26 cellular contexts compared by ENCODE assay signal in genomic region chr5:33807771-33808170, GRCh38.
DNase-seq lines count a peak whose midpoint lies in the region; ATAC-seq and TF ChIP-seq lines count a peak whose summit lies in the region.
"Had no signal": no experiment of that assay in that cellular context is flagged by ENCODE, and none has a peak within 500 bp of the region (broad histone marks: within the 10 kb centered on the region; RNA-seq: fewer than 3 reads in every experiment).

No MANE protein-coding gene starts in this region.

- H3K4me1 Mint-ChIP-seq in MCF 10A (ENCODE audit: insufficient read depth, unreplicated experiment): no peaks in the 10 kb centered on the region
- H3K4me1 Mint-ChIP-seq: CD4-positive, CD25-positive, alpha-beta regulatory T cell had no signal

- H3K79me2 ChIP-seq in mammary epithelial cell (ENCODE audit: insufficient read depth, low read length) (no peaks in the 10 kb centered on the region), smooth muscle cell (ENCODE audit: low read depth) (peaks cover 5% of the 10 kb centered on the region)

- no peak for ATAC-seq in HG02763 (IDR thresholded peaks at IDR 0.05; ENCODE audit: unreplicated experiment)
- ATAC-seq: activated CD4-positive, alpha-beta T cell treated with anti-CD3 and anti-CD28 coated beads for 36 hours; GM12878; sciatic nerve had no signal

- H3K4me2 ChIP-seq in mammary epithelial cell (ENCODE audit: insufficient read depth, low read depth, low read length): no peak overlapping the region
- peak overlapping the region; percentile 70 for H3K4me2 ChIP-seq in smooth muscle cell

- peak overlapping the region; percentile 0 for H2AFZ ChIP-seq in mammary epithelial cell (ENCODE audit: low read depth, low read length)
- H2AFZ ChIP-seq in smooth muscle cell (ENCODE audit: low read depth): no peak overlapping the region

- H3K9ac ChIP-seq in mammary epithelial cell (ENCODE audit: insufficient read depth, low read length) (no peak overlapping the region), smooth muscle cell (ENCODE audit: low read depth) (peak overlapping the region; percentile 57)

- in situ Hi-C loops in mammary epithelial cell (cut with MboI; ENCODE audit: low sequenced_read_pairs in 2 of 2): no loop called here

- dilution Hi-C loops in mammary epithelial cell (cut with HindIII; ENCODE audit: low sequenced_read_pairs): no loop called here

- CTCF ChIA-PET in mammary epithelial cell (lab: Charles Lee; ENCODE audit: low non-redundant PET) (no interaction called here), MCF 10A (lab: Yijun Ruan, JAX) (no interaction called here)

- H3K4me1 ChIP-seq in mammary epithelial cell (ENCODE audit: insufficient read depth, low read length) (peaks cover 21% of the 10 kb centered on the region), SJSA1 (replicated peaks) (peaks cover 23% of the 10 kb centered on the region), smooth muscle cell (ENCODE audit: low read depth) (peaks cover 20% of the 10 kb centered on the region)
- H3K4me1 ChIP-seq: testis had no signal

- DNase-seq in mammary epithelial cell (no peak), MCF 10A (ENCODE audit: unreplicated experiment) (no peak), SJSA1 (ENCODE audit: low read depth in 1 of 2, low spot score in 2 of 2) (no peak), fibroblast of villous mesenchyme (ENCODE audit: low read depth) (peak; percentile 17), smooth muscle cell (lab: John Stamatoyannopoulos, UW; ENCODE audit: unreplicated experiment) (no peak), NCI-H2107 treated with DMSO at 0.1 percent for 48 hours (lab: John Stamatoyannopoulos, UW; ENCODE audit: unreplicated experiment) (no peak), UCSD-AML1 (lab: John Stamatoyannopoulos, UW; ENCODE audit: unreplicated experiment) (no peak)
- DNase-seq: activated CD4-positive, alpha-beta T cell treated with anti-CD3 and anti-CD28 coated beads for 36 hours; activated gamma-delta T cell; activated naive CD8-positive, alpha-beta T cell treated with anti-CD3 and anti-CD28 coated beads, Interleukin-2, amount 10 ng/mL, durations not matched to agents 7 days and 5 days; CD4-positive, CD25-positive, alpha-beta regulatory T cell; heart left ventricle; Karpas-422; NCI-H1048; NCI-H187 treated with DMSO at 0.1 percent for 48 hours; NCI-H526 treated with DMSO at 0.1 percent for 48 hours; stimulated activated CD4-positive, alpha-beta T cell treated with anti-CD3 and anti-CD28 coated beads, Interleukin-15, amount 100 ng/mL, for 24 hours; stimulated activated naive CD4-positive, alpha-beta T cell treated with Interleukin-2 at 50 U/mL for 16 hours; testis had no signal

- BruUV-seq in mammary epithelial cell (replicated peaks; lab: Mats Ljungman, UMichigan): no TSS peak
- no TSS peak for BruUV-seq in MCF 10A (replicated peaks; lab: Mats Ljungman, UMichigan)

- H3K27ac ChIP-seq in mammary epithelial cell (ENCODE audit: insufficient read depth, low read depth, low read length): peak overlapping the region; percentile 53
- H3K27ac ChIP-seq in SJSA1: peak overlapping the region; percentile 49; the same call in 1 of the 2 replicates
- H3K27ac ChIP-seq in smooth muscle cell (ENCODE audit: low read depth): peak overlapping the region; percentile 88
- H3K27ac ChIP-seq: 22Rv1, HL-60, RWPE1, testis had no signal

- peaks cover 6% of the 10 kb centered on the region for H3F3A ChIP-seq in smooth muscle cell (ENCODE audit: low read depth)

- no peak overlapping the region for H3K4me3 Mint-ChIP-seq in MCF 10A (ENCODE audit: unreplicated experiment)
- H3K4me3 Mint-ChIP-seq: activated CD4-positive, alpha-beta T cell treated with anti-CD3 and anti-CD28 coated beads for 36 hours; activated naive CD8-positive, alpha-beta T cell treated with anti-CD3 and anti-CD28 coated beads, Interleukin-2, amount 10 ng/mL, durations not matched to agents 7 days and 5 days; CD4-positive, CD25-positive, alpha-beta regulatory T cell had no signal

- WGBS in mammary epithelial cell (ENCODE audit: low coverage, missing lambda C conversion rate): 60% methylated on average over 7 of the region's 9 CpGs
- 52% methylated on average over 9 of the region's 9 CpGs for WGBS in smooth muscle cell (ENCODE audit: low lambda C conversion rate)

- TF ChIP-seq CTCF in mammary epithelial cell (conservative IDR thresholded peaks at IDR 0.05 in 1 of 2, IDR thresholded peaks at IDR 0.05 in 1 of 2; ENCODE audit: extremely low read depth in 1 of 2, insufficient read depth in 1 of 2, low read depth in 1 of 2, low read length in 2 of 2) (no peak), MCF 10A (IDR thresholded peaks at IDR 0.05; ENCODE audit: unreplicated experiment) (no peak), fibroblast of villous mesenchyme (IDR thresholded peaks at IDR 0.05; ENCODE audit: insufficient read depth, low read depth, low read length) (no peak), smooth muscle cell (IDR thresholded peaks at IDR 0.05; ENCODE audit: borderline replicate concordance, insufficient read depth, poor library complexity, severe bottlenecking) (no peak)

- no peak overlapping the region for H3K27ac Mint-ChIP-seq in MCF 10A (ENCODE audit: low read depth, unreplicated experiment)
- H3K27ac Mint-ChIP-seq: activated CD4-positive, alpha-beta T cell treated with anti-CD3 and anti-CD28 coated beads for 36 hours; activated naive CD8-positive, alpha-beta T cell treated with anti-CD3 and anti-CD28 coated beads, Interleukin-2, amount 10 ng/mL, durations not matched to agents 7 days and 5 days; CD4-positive, CD25-positive, alpha-beta regulatory T cell; progenitor cell of endocrine pancreas had no signal

- H3K9me3 ChIP-seq in mammary epithelial cell (replicated peaks; ENCODE audit: insufficient read depth, low read length) (no peaks in the 10 kb centered on the region), SJSA1 (replicated peaks) (no peaks in the 10 kb centered on the region), smooth muscle cell (replicated peaks; ENCODE audit: low read depth) (no peaks in the 10 kb centered on the region)
- H3K9me3 ChIP-seq: heart left ventricle, testis had no signal

- H3K4me3 ChIP-seq in mammary epithelial cell (replicated peaks in 1 of 3; ENCODE audit: insufficient read depth in 1 of 3, low read depth in 2 of 3, low read length in 3 of 3) (no peak overlapping the region), SJSA1 (no peak overlapping the region), fibroblast of villous mesenchyme (ENCODE audit: low read depth, low read length) (no peak overlapping the region), smooth muscle cell (no peak overlapping the region)
- H3K4me3 ChIP-seq: GM12878, heart left ventricle, testis had no signal

- H3K27me3 ChIP-seq in mammary epithelial cell (ENCODE audit: insufficient read depth, low read length) (no peaks in the 10 kb centered on the region), SJSA1 (replicated peaks) (no peaks in the 10 kb centered on the region), smooth muscle cell (ENCODE audit: low read depth) (no peaks in the 10 kb centered on the region)
- H3K27me3 ChIP-seq: heart left ventricle, testis had no signal

- H3K27me3 Mint-ChIP-seq in MCF 10A (ENCODE audit: insufficient read depth, unreplicated experiment): no peaks in the 10 kb centered on the region
- H3K27me3 Mint-ChIP-seq: activated CD4-positive, alpha-beta T cell treated with anti-CD3 and anti-CD28 coated beads for 36 hours; CD4-positive, CD25-positive, alpha-beta regulatory T cell; progenitor cell of endocrine pancreas had no signal

- POLR2A ChIA-PET in MCF 10A (lab: Yijun Ruan, JAX): no interaction called here

- H3K36me3 Mint-ChIP-seq in MCF 10A (ENCODE audit: insufficient read depth, unreplicated experiment): no peaks in the 10 kb centered on the region
- H3K36me3 Mint-ChIP-seq: CD4-positive, CD25-positive, alpha-beta regulatory T cell had no signal

- H3K36me3 ChIP-seq in mammary epithelial cell (ENCODE audit: insufficient read depth, low read length) (no peaks in the 10 kb centered on the region), SJSA1 (no peaks in the 10 kb centered on the region), smooth muscle cell (ENCODE audit: low read depth) (no peaks in the 10 kb centered on the region)
- H3K36me3 ChIP-seq: heart left ventricle had no signal

- peaks cover 8% of the 10 kb centered on the region for H3K9me3 Mint-ChIP-seq in MCF 10A (ENCODE audit: unreplicated experiment)
- H3K9me3 Mint-ChIP-seq: activated naive CD8-positive, alpha-beta T cell treated with anti-CD3 and anti-CD28 coated beads, Interleukin-2, amount 10 ng/mL, durations not matched to agents 7 days and 5 days had no signal

- intact Hi-C loops in mammary epithelial cell (cut with micrococcal nuclease) (no loop called here), MCF 10A (cut with micrococcal nuclease) (no loop called here)

- no peaks in the 10 kb centered on the region for H4K20me1 ChIP-seq in mammary epithelial cell (ENCODE audit: insufficient read depth, low read length)
- no peaks in the 10 kb centered on the region for H4K20me1 ChIP-seq in smooth muscle cell (ENCODE audit: low read depth)
